Comparison of ENCODE assay signal across 9 cellular contexts in the genomic region with DNA sequence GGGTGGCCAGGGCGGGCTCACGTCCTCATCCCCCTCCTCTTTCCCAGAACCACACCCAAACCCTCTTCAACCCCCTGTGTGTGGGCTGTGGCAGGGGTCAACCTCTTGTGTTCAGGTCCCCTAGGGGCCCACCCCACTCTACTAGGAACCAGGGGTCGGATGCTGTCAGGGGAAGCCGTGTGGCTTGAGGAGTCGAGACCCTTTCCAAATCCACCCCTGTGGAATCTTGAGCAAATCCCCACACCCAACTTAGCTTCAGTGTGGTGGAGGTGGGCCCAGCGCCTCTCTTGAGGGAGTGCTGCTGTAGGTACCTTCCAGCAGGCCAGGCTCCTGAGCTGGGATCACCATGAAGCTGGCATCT.
DNase-seq lines count a peak whose midpoint lies in the region; ATAC-seq, FAIRE-seq and TF ChIP-seq lines count a peak whose summit lies in the region.
"Had no signal": no experiment of that assay in that cellular context is flagged by ENCODE, and none has a peak within 500 bp of the region (broad histone marks: within the 10 kb centered on the region; RNA-seq: fewer than 3 reads in every experiment).

No MANE protein-coding gene starts in this region.

- H3K79me2 ChIP-seq in astrocyte (ENCODE audit: insufficient read depth, low read length) (no peaks in the 10 kb centered on the region), PC-9 (ENCODE audit: low read depth) (no peaks in the 10 kb centered on the region)

- FAIRE-seq in astrocyte (lab: Jason Lieb, UNC), result no peak

- H4K20me1 ChIP-seq in astrocyte (ENCODE audit: insufficient read depth, low read length) (no peaks in the 10 kb centered on the region), PC-9 (ENCODE audit: insufficient read depth) (no peaks in the 10 kb centered on the region)

- peak overlapping the region; percentile 83 for H3K4me3 Mint-ChIP-seq in CD8-positive, alpha-beta T cell
- no peak overlapping the region for H3K4me3 Mint-ChIP-seq in astrocyte (ENCODE audit: unreplicated experiment)
- peak overlapping the region; percentile 56 for H3K4me3 Mint-ChIP-seq in natural killer cell treated with Interleukin-12 subunit alpha and Interleukin-12 subunit beta and Interleukin-15 and Interleukin-18, amount 100 ng/mL, for 72 hours

- TF ChIP-seq CTCF in CD8-positive, alpha-beta T cell (IDR thresholded peaks at IDR 0.05), result no peak
- no peak for TF ChIP-seq CTCF in astrocyte (IDR thresholded peaks at IDR 0.05; ENCODE audit: insufficient read depth, low read depth, low read length)
- TF ChIP-seq CTCF in PC-9 (conservative IDR thresholded peaks at IDR 0.05), result no peak

- no peaks in the 10 kb centered on the region for H3K36me3 ChIP-seq in CD8-positive, alpha-beta T cell (ENCODE audit: insufficient read depth, low read length)
- H3K36me3 ChIP-seq in HUES64 (ENCODE audit: insufficient read depth, low read length), result no peaks in the 10 kb centered on the region
- no peaks in the 10 kb centered on the region for H3K36me3 ChIP-seq in astrocyte (ENCODE audit: insufficient read depth, low read length)
- H3K36me3 ChIP-seq in PC-9 (ENCODE audit: low read depth), result no peaks in the 10 kb centered on the region

- H3K27me3 ChIP-seq in CD8-positive, alpha-beta T cell (ENCODE audit: insufficient read depth, low read length), result no peaks in the 10 kb centered on the region
- H3K27me3 ChIP-seq in HUES64 (ENCODE audit: insufficient read depth, low read length), result peaks cover 14% of the 10 kb centered on the region
- H3K27me3 ChIP-seq in astrocyte (ENCODE audit: insufficient read depth, low read length), result peaks cover 38% of the 10 kb centered on the region
- H3K27me3 ChIP-seq in PC-9 (ENCODE audit: insufficient read depth, low read depth), result peaks cover 48% of the 10 kb centered on the region

- WGBS in HUES64, result 94% methylated on average over 4 of the region's 6 CpGs

- POLR2A ChIA-PET in CD8-positive, alpha-beta T cell (lab: Charles Lee), result interaction anchor here (0.8 to 1.9 kb wide), 6 partner anchors 10 to 226 kb away, joined by 3 to 9 read pairs (median 4); a partner anchor contains a TSS
- POLR2A ChIA-PET in PC-9 (lab: Charles Lee; ENCODE audit: unreplicated experiment), result no interaction called here

- peaks cover 48% of the 10 kb centered on the region for H3K4me1 ChIP-seq in CD8-positive, alpha-beta T cell (ENCODE audit: insufficient read depth, low read length)
- peaks cover 19% of the 10 kb centered on the region for H3K4me1 ChIP-seq in HUES64 (ENCODE audit: insufficient read depth, low read length)
- H3K4me1 ChIP-seq in astrocyte (ENCODE audit: insufficient read depth, low read length), result peaks cover 4% of the 10 kb centered on the region
- no peaks in the 10 kb centered on the region for H3K4me1 ChIP-seq in PC-9 (replicated peaks; ENCODE audit: insufficient read depth)

- intact Hi-C loops in CD8-positive, alpha-beta T cell (cut with DNase I, micrococcal nuclease), result loop anchor here (1.0 to 10.0 kb wide), 5 partner anchors 34 to 224 kb away; a partner anchor contains a TSS
- intact Hi-C loops in PC-9 (cut with micrococcal nuclease; ENCODE audit: unreplicated experiment), result loop anchor here (1.0 kb wide), 1 partner anchor 197 kb away; no protein-coding TSS in a partner anchor

- no peaks in the 10 kb centered on the region for H3K9me3 ChIP-seq in CD8-positive, alpha-beta T cell (ENCODE audit: low read length)
- H3K9me3 ChIP-seq in HUES64 (ENCODE audit: insufficient read depth, low read depth, low read length) (no peaks in the 10 kb centered on the region), astrocyte (ENCODE audit: insufficient read depth, low read depth, low read length) (no peaks in the 10 kb centered on the region), PC-9 (ENCODE audit: insufficient read depth, low read depth) (no peaks in the 10 kb centered on the region)

- no TSS peak for BruUV-seq in PC-9 (replicated peaks; lab: Mats Ljungman, UMichigan)

- no peaks in the 10 kb centered on the region for H3K27me3 Mint-ChIP-seq in CD8-positive, alpha-beta T cell (ENCODE audit: low read depth)
- H3K27me3 Mint-ChIP-seq in astrocyte (ENCODE audit: low read depth, unreplicated experiment), result peaks cover 34% of the 10 kb centered on the region
- no peaks in the 10 kb centered on the region for H3K27me3 Mint-ChIP-seq in natural killer cell treated with Interleukin-12 subunit alpha and Interleukin-12 subunit beta and Interleukin-15 and Interleukin-18, amount 100 ng/mL, for 72 hours

- CTCF ChIA-PET in CD8-positive, alpha-beta T cell (lab: Charles Lee), result interaction anchor here (1.0 kb wide), 2 partner anchors 16 to 32 kb away, joined by 3 to 4 read pairs; no protein-coding TSS in a partner anchor
- CTCF ChIA-PET in PC-9 (lab: Charles Lee), result no interaction called here

- no peaks in the 10 kb centered on the region for H3K36me3 Mint-ChIP-seq in CD8-positive, alpha-beta T cell
- no peaks in the 10 kb centered on the region for H3K36me3 Mint-ChIP-seq in astrocyte (ENCODE audit: low read depth, unreplicated experiment)
- H3K36me3 Mint-ChIP-seq in natural killer cell treated with Interleukin-12 subunit alpha and Interleukin-12 subunit beta and Interleukin-15 and Interleukin-18, amount 100 ng/mL, for 72 hours, result no peaks in the 10 kb centered on the region

- H3K4me1 Mint-ChIP-seq in CD8-positive, alpha-beta T cell (ENCODE audit: low read depth), result peaks cover 66% of the 10 kb centered on the region
- peaks cover 3% of the 10 kb centered on the region for H3K4me1 Mint-ChIP-seq in astrocyte (ENCODE audit: low read depth, unreplicated experiment)
- H3K4me1 Mint-ChIP-seq in natural killer cell treated with Interleukin-12 subunit alpha and Interleukin-12 subunit beta and Interleukin-15 and Interleukin-18, amount 100 ng/mL, for 72 hours (ENCODE audit: low read depth in 2 of 2), result peaks cover 51 to 54% of the 10 kb centered on the region in 2 donors

- no peaks in the 10 kb centered on the region for H3K9me2 ChIP-seq in PC-9 (ENCODE audit: insufficient read depth)

- ATAC-seq in CD8-positive, alpha-beta T cell, result no peak
- no peak for ATAC-seq in natural killer cell treated with Interleukin-12 subunit alpha and Interleukin-12 subunit beta and Interleukin-15 and Interleukin-18, amount 100 ng/mL, for 72 hours
- no peak for ATAC-seq in GM21825 (IDR thresholded peaks at IDR 0.05; ENCODE audit: unreplicated experiment)

- no peaks in the 10 kb centered on the region for H3F3A ChIP-seq in PC-9 (ENCODE audit: insufficient read depth, low read depth)

- H3K4me2 ChIP-seq in astrocyte (ENCODE audit: low read length), result peak overlapping the region; percentile 88
- H3K4me2 ChIP-seq in PC-9, result no peak overlapping the region

- H2AFZ ChIP-seq in astrocyte (ENCODE audit: low read depth, low read length) (peak overlapping the region; percentile 82), PC-9 (no peak overlapping the region)

- no peaks in the 10 kb centered on the region for H3K9me3 Mint-ChIP-seq in CD8-positive, alpha-beta T cell
- H3K9me3 Mint-ChIP-seq in astrocyte (ENCODE audit: unreplicated experiment), result no peaks in the 10 kb centered on the region
- H3K9me3 Mint-ChIP-seq in natural killer cell treated with Interleukin-12 subunit alpha and Interleukin-12 subunit beta and Interleukin-15 and Interleukin-18, amount 100 ng/mL, for 72 hours, result peaks cover 6% of the 10 kb centered on the region

- no peak overlapping the region for H3K9ac ChIP-seq in HUES64 (ENCODE audit: low read depth, low read length)
- H3K9ac ChIP-seq in astrocyte (ENCODE audit: low read length), result no peak overlapping the region

- no peak for DNase-seq in CD8-positive, alpha-beta T cell
- DNase-seq in astrocyte (ENCODE audit: low read depth) (no peak), PC-9 (no peak), NCI-H82 treated with DMSO at 0.1 percent for 48 hours (lab: John Stamatoyannopoulos, UW; ENCODE audit: unreplicated experiment) (no peak), caudate nucleus (lab: John Stamatoyannopoulos, UW) (no peak)
- DNase-seq in natural killer cell treated with Interleukin-12 subunit alpha and Interleukin-12 subunit beta and Interleukin-15 and Interleukin-18, amount 100 ng/mL, for 72 hours (ENCODE audit: low spot score), result no peak
- DNase-seq: NCI-H2227 treated with DMSO at 0.1 percent for 48 hours had no signal

- peak overlapping the region; percentile 66 for H3K27ac ChIP-seq in CD8-positive, alpha-beta T cell (ENCODE audit: low read depth, low read length)
- H3K27ac ChIP-seq in HUES64 (ENCODE audit: low read depth, low read length), result no peak overlapping the region
- no peak overlapping the region for H3K27ac ChIP-seq in astrocyte (ENCODE audit: low read depth, low read length)
- H3K27ac ChIP-seq in PC-9, result no peak overlapping the region
- no peak overlapping the region for H3K27ac ChIP-seq in caudate nucleus (ENCODE audit: low read depth, low read length)

- H3K4me3 ChIP-seq in CD8-positive, alpha-beta T cell (ENCODE audit: low read depth, low read length), result peak overlapping the region; percentile 61
- H3K4me3 ChIP-seq in HUES64 (ENCODE audit: low read length) (peak overlapping the region; percentile 50; the same call in 1 of the 2 replicates), astrocyte (ENCODE audit: insufficient read depth, low read depth, low read length) (no peak overlapping the region), PC-9 (no peak overlapping the region)

- H3K27ac Mint-ChIP-seq in CD8-positive, alpha-beta T cell, result peak overlapping the region; percentile 94
- H3K27ac Mint-ChIP-seq in astrocyte (ENCODE audit: unreplicated experiment), result no peak overlapping the region
- peak overlapping the region; percentile 93 to 98 for H3K27ac Mint-ChIP-seq in natural killer cell treated with Interleukin-12 subunit alpha and Interleukin-12 subunit beta and Interleukin-15 and Interleukin-18, amount 100 ng/mL, for 72 hours

Comparison
In these comparisons a context has a peak if more than half of its experiments do, and no peak if none do; other contexts are left out.
1. H3K4me3 ChIP-seq: peak in CD8-positive, alpha-beta T cell (single experiment) and HUES64 (single experiment); none in astrocyte (single experiment) and PC-9 (single experiment).